In genomic region chr4:177367336-177367735, GRCh38 we compare ENCODE assay signal across 9 cellular contexts. TPM values are rescaled to one million over a fixed set of nuclear protein-coding genes. Genes with fewer than 3 reads are reported as not detected.
A peak's percentile ranks its signal among the peaks of the same experiment; 100 is the strongest.
DNase-seq lines count a peak whose midpoint lies in the region; ATAC-seq and TF ChIP-seq lines count a peak whose summit lies in the region.
"Had no signal": no experiment of that assay in that cellular context is flagged by ENCODE, and none has a peak within 500 bp of the region (broad histone marks: within the 10 kb centered on the region; RNA-seq: fewer than 3 reads in every experiment).

No MANE protein-coding gene starts in this region.

- H3K4me3 ChIP-seq in BJ (ENCODE audit: low read depth, low read length) = no peak overlapping the region
- no peak overlapping the region for H3K4me3 ChIP-seq in OCI-LY3 (ENCODE audit: low read length)
- H3K4me3 ChIP-seq in fibroblast of the aortic adventitia (ENCODE audit: low read depth, low read length) = no peak overlapping the region

- CTCF ChIA-PET in BJ (lab: Yijun Ruan, JAX) = interaction anchor here (0.6 to 1.4 kb wide), 3 partner anchors 16 to 118 kb away, joined by 3 to 5 read pairs (median 3); partner anchors contain the start of gene AGA

- H3K36me3 ChIP-seq in BJ (ENCODE audit: control insufficient read depth, insufficient read depth, low read length) = no peaks in the 10 kb centered on the region
- H3K36me3 ChIP-seq in OCI-LY3 (replicated peaks; ENCODE audit: low read depth, low read length) = peaks cover 36% of the 10 kb centered on the region

- no peak overlapping the region for H3K27ac ChIP-seq in OCI-LY3 (ENCODE audit: low read length)

- no peak overlapping the region for H3K4me2 ChIP-seq in OCI-LY3 (ENCODE audit: low read length)

- peak; percentile 36; the same call in 1 of the 2 replicates for TF ChIP-seq CTCF in BJ (IDR thresholded peaks at IDR 0.05; ENCODE audit: insufficient read depth, low read depth, low read length)
- peak; percentile 11; the same call in 1 of the 2 replicates for TF ChIP-seq CTCF in OCI-LY3 (IDR thresholded peaks at IDR 0.05; ENCODE audit: low read depth, low read length)
- peak; percentile 38 for TF ChIP-seq CTCF in fibroblast of the aortic adventitia (IDR thresholded peaks at IDR 0.05; ENCODE audit: insufficient read depth, low read length)

- H3K9ac ChIP-seq in OCI-LY3 (ENCODE audit: low read length) = no peak overlapping the region

- no peaks in the 10 kb centered on the region for H4K20me1 ChIP-seq in OCI-LY3 (ENCODE audit: insufficient read depth, low read length)

- ATAC-seq in GM21360 (IDR thresholded peaks at IDR 0.05; ENCODE audit: unreplicated experiment) (peak; percentile 65), HG02840 (IDR thresholded peaks at IDR 0.05; ENCODE audit: low FRiP score, unreplicated experiment) (no peak), GM19455 (IDR thresholded peaks at IDR 0.05; ENCODE audit: unreplicated experiment) (no peak)

- POLR2A ChIA-PET in BJ (lab: Charles Lee) = no interaction called here

- H3K79me2 ChIP-seq in OCI-LY3 (ENCODE audit: low read length) = no peaks in the 10 kb centered on the region

- no peaks in the 10 kb centered on the region for H3K27me3 ChIP-seq in BJ (ENCODE audit: control insufficient read depth, insufficient read depth, low read length)
- no peaks in the 10 kb centered on the region for H3K27me3 ChIP-seq in OCI-LY3 (ENCODE audit: low read depth, low read length)

- no peak overlapping the region for H2AFZ ChIP-seq in OCI-LY3 (ENCODE audit: low read depth, low read length)

- H3K9me3 ChIP-seq in OCI-LY3 (ENCODE audit: insufficient read depth, low read length) = no peaks in the 10 kb centered on the region

- no peak for DNase-seq in BJ (ENCODE audit: low read depth)
- peak; percentile 28 for DNase-seq in fibroblast of the aortic adventitia (ENCODE audit: low read depth)
- DNase-seq in stimulated activated CD4-positive, alpha-beta T cell treated with anti-CD3 and anti-CD28 coated beads, Interleukin-12 subunit alpha, Interleukin-12 subunit beta, amount 100 ng/mL, for 4 hours = no peak
- DNase-seq in SHP77 treated with DMSO at 0.1 percent for 48 hours (lab: John Stamatoyannopoulos, UW) = no peak
- DNase-seq: cerebellar nuclear complex had no signal

- no peaks in the 10 kb centered on the region for H3K4me1 ChIP-seq in OCI-LY3 (ENCODE audit: low read length)

RNA-seq across cellular contexts. Expression of gene NEIL3, which starts 57.7 kb away (rescaled TPM):
- polyA plus RNA-seq in BJ (2011; rRNA removed) = 3.6 and 5.5 TPM in 2 replicates
- polyA minus RNA-seq in BJ (2011; rRNA and poly(A)+ RNA removed) = 4.0 and 4.9 TPM in 2 replicates
- total RNA-seq in fibroblast of the aortic adventitia (ENCODE audit: low replicate concordance) = 3.7 and 20.8 TPM in 2 replicates
